Comparison of ENCODE assay signal across 9 cellular contexts in the genomic region with DNA sequence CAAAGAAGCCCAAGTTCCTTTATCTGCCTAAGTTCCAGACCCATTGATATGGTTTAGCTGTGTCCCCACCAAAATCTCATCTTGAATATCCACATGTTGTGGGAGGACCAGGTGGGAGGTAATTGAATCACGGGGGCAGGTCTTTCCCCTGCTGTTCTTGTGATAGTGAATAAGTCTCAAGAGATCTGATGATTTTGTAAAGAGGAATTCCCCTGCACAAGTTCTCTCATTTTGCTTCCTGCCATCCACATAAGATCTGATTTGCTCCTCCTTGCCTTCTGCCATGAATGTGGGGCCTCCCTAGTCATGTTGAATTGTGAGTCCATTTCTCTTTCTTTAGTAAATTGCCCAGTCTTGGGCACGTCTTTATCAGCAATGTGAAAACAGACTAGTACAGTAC.
"Had no signal": no experiment of that assay in that cellular context is flagged by ENCODE, and none has a peak within 500 bp of the region (broad histone marks: within the 10 kb centered on the region; RNA-seq: fewer than 3 reads in every experiment).

No MANE protein-coding gene starts in this region.

- FAIRE-seq: H1, H54, HTR-8/SVneo, K562 had no signal

- H2AFZ ChIP-seq: GM23338 had no signal

- H3K4me2 ChIP-seq: GM23338 had no signal

- H3K4me3 ChIP-seq: GM23338, K562 had no signal

- ATAC-seq: GM23338, K562 had no signal

- DNase-seq: H9, HCEC 1CT, IMR-90, KG1 had no signal
